In the genomic region with DNA sequence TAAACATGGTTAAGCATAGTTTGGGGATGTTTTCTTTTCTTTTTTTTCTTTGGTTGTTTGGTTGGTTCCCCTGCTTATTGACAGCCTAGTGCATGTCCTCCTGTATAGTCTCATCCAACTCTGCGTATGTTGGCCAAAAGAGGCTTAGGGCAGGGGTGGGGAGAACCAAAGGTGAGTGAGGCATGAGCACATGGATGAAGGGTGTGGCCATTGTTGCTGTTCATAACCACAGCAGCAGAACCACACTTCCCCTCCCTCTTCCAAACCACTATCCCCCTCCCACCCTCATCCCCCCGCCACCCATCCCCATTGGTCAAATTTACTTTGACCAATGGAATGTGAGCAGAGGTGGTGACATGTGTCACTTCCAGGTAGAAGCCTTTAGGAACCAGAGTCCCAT, we compare ENCODE assay signal across 22 cellular contexts. TPM values are rescaled to one million over a fixed set of nuclear protein-coding genes. Genes with fewer than 3 reads are reported as not detected.
"Had no signal": no experiment of that assay in that cellular context is flagged by ENCODE, and none has a peak within 500 bp of the region (broad histone marks: within the 10 kb centered on the region; RNA-seq: fewer than 3 reads in every experiment).

No MANE protein-coding gene starts in this region.

- DNase-seq: activated CD4-positive, alpha-beta T cell treated with anti-CD3 and anti-CD28 coated beads for 4 hours; activated CD8-positive, alpha-beta memory T cell treated with anti-CD3 and anti-CD28 coated beads, Interleukin-2, amount 50 U/mL, for 4 hours; activated CD8-positive, alpha-beta T cell treated with anti-CD3 and anti-CD28 coated beads for 36 hours; activated gamma-delta T cell treated with Interleukin-2 at 50 U/mL for 16 hours; activated naive CD4-positive, alpha-beta T cell treated with anti-CD3 and anti-CD28 coated beads, Interleukin-2, amount 10 ng/mL, durations not matched to agents 7 days and 5 days; activated naive CD8-positive, alpha-beta T cell treated with anti-CD3 and anti-CD28 coated beads for 36 hours; activated T-cell treated with anti-CD3 and anti-CD28 coated beads, Interleukin-2, amount 50 U/mL, for 72 hours; brain microvascular endothelial cell; MG63; NCI-H1092 treated with DMSO at 0.1 percent for 48 hours; NCI-H1417 treated with DMSO at 0.1 percent for 48 hours; NCI-H1694; NCI-H2029; NCI-H510A treated with DMSO at 0.1 percent for 48 hours; SHP77; SW 1271 had no signal

- H3K27me3 Mint-ChIP-seq: activated CD8-positive, alpha-beta T cell treated with anti-CD3 and anti-CD28 coated beads for 36 hours; activated naive CD8-positive, alpha-beta T cell treated with anti-CD3 and anti-CD28 coated beads for 36 hours had no signal

- H3K36me3 ChIP-seq: brain microvascular endothelial cell, cardiac muscle cell, MG63, Peyer's patch, SJSA1 had no signal

- H3K27ac Mint-ChIP-seq: activated naive CD4-positive, alpha-beta T cell treated with anti-CD3 and anti-CD28 coated beads, Interleukin-2, amount 10 ng/mL, durations not matched to agents 7 days and 5 days; activated naive CD8-positive, alpha-beta T cell treated with anti-CD3 and anti-CD28 coated beads for 36 hours; activated T-cell treated with anti-CD3 and anti-CD28 coated beads, Interleukin-2, amount 50 U/mL, for 72 hours; activated T-helper 2 cell treated with anti-CD3 and anti-CD28 coated beads, Interferon-gamma antibody, Interleukin-2, Interleukin-4, amounts not matched to agents 10 μg/mL and 5 μg/mL and 100 μg/mL, durations not matched to agents 14 hours and 24 hours and 36 hours; T-helper 1 cell treated with Interleukin-12 subunit alpha and Interleukin-12 subunit beta and Interleukin-4 antibody, amounts not matched to agents 30 μg/mL and 1 μg/mL, for 36 hours had no signal

- H3K4me1 ChIP-seq: Peyer's patch, SJSA1 had no signal

- H3K27ac ChIP-seq: brain microvascular endothelial cell, cardiac muscle cell, Peyer's patch, SJSA1 had no signal

- H3K9me3 ChIP-seq: MG63, Peyer's patch, SJSA1 had no signal

- H3K27me3 ChIP-seq: brain microvascular endothelial cell, cardiac muscle cell, MG63, Peyer's patch, SJSA1 had no signal

- H3K4me3 ChIP-seq: cardiac muscle cell, MG63, Peyer's patch, SJSA1 had no signal

- H3K4me3 Mint-ChIP-seq: activated CD8-positive, alpha-beta T cell treated with anti-CD3 and anti-CD28 coated beads for 36 hours; activated naive CD4-positive, alpha-beta T cell treated with anti-CD3 and anti-CD28 coated beads, Interleukin-2, amount 10 ng/mL, durations not matched to agents 7 days and 5 days; activated naive CD8-positive, alpha-beta T cell treated with anti-CD3 and anti-CD28 coated beads for 36 hours; T-helper 1 cell treated with Interleukin-12 subunit alpha and Interleukin-12 subunit beta and Interleukin-4 antibody, amounts not matched to agents 30 μg/mL and 1 μg/mL, for 36 hours had no signal

- ATAC-seq: SK-N-SH treated with all-trans-retinoic acid at 6 μM for 48 hours had no signal

RNA-seq across cellular contexts. Expression of a gene that starts 35.0 kb away (rescaled TPM):
- total RNA-seq: activated CD8-positive, alpha-beta T cell treated with anti-CD3 and anti-CD28 coated beads for 36 hours; activated naive CD8-positive, alpha-beta T cell treated with anti-CD3 and anti-CD28 coated beads for 36 hours; activated T-cell treated with anti-CD3 and anti-CD28 coated beads, Interleukin-2, amount 50 U/mL, for 72 hours; activated T-helper 2 cell treated with anti-CD3 and anti-CD28 coated beads, Interferon-gamma antibody, Interleukin-2, Interleukin-4, amounts not matched to agents 10 μg/mL and 5 μg/mL and 100 μg/mL, durations not matched to agents 14 hours and 24 hours and 36 hours; cardiac muscle cell; Peyer's patch; SJSA1 had no signal
- polyA plus RNA-seq: cardiac muscle cell had no signal

RNA-seq across cellular contexts. Expression of a gene that starts 53.9 kb away (rescaled TPM):
- total RNA-seq: activated CD8-positive, alpha-beta T cell treated with anti-CD3 and anti-CD28 coated beads for 36 hours; activated naive CD8-positive, alpha-beta T cell treated with anti-CD3 and anti-CD28 coated beads for 36 hours; activated T-cell treated with anti-CD3 and anti-CD28 coated beads, Interleukin-2, amount 50 U/mL, for 72 hours; activated T-helper 2 cell treated with anti-CD3 and anti-CD28 coated beads, Interferon-gamma antibody, Interleukin-2, Interleukin-4, amounts not matched to agents 10 μg/mL and 5 μg/mL and 100 μg/mL, durations not matched to agents 14 hours and 24 hours and 36 hours; Peyer's patch; SJSA1 had no signal
